15 cellular contexts compared by ENCODE assay signal in the genomic region with DNA sequence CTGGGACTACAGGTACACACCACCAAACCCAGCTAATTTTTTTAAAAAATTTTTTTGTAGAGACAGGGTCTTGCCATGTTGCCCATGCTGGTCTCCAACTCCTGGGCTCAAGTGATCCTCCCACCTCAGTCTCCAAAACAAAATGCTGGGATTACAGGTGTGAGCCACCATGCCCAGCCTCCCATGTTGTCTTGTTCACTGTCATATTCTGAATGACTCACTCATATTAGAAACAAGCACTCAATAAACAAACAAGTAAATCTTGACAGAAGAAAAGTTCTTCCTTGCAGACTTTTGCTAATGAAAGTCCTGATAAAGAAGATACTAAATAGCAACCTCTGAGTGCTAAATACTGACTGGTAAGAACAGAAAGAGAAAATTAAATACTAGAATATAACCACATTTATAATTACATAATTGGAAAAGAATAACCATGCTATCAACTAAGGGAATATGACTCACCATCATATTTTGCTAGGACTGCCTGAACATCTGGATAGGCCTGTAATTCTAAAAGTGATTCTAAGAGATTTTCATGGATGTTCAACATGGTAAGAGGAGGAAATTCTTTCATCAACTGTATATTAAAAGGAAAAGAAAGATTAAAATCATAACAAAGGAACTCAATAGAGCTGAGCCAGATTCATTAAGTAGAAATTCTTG.
"Had no signal": no experiment of that assay in that cellular context is flagged by ENCODE, and none has a peak within 500 bp of the region (broad histone marks: within the 10 kb centered on the region; RNA-seq: fewer than 3 reads in every experiment).

No MANE protein-coding gene starts in this region.

- H3K27ac Mint-ChIP-seq: activated naive CD8-positive, alpha-beta T cell treated with anti-CD3 and anti-CD28 coated beads, Interleukin-2, amount 10 ng/mL, durations not matched to agents 7 days and 5 days; activated T-cell treated with anti-CD3 and anti-CD28 coated beads, Interleukin-2, amount 50 U/mL, for 72 hours; naive thymus-derived CD4-positive, alpha-beta T cell; progenitor cell of endocrine pancreas; stimulated activated memory B cell treated with anti-CD40 and anti-IgM and Interleukin-4, amounts not matched to agents 10 μg/mL and 1 μg/mL and 100 μg/mL, for 72 hours had no signal

- H3K4me3 Mint-ChIP-seq: activated naive CD8-positive, alpha-beta T cell treated with anti-CD3 and anti-CD28 coated beads, Interleukin-2, amount 10 ng/mL, durations not matched to agents 7 days and 5 days; activated T-cell treated with anti-CD3 and anti-CD28 coated beads, Interleukin-2, amount 50 U/mL, for 72 hours; naive thymus-derived CD4-positive, alpha-beta T cell; stimulated activated memory B cell treated with anti-CD40 and anti-IgM and Interleukin-4, amounts not matched to agents 10 μg/mL and 1 μg/mL and 100 μg/mL, for 72 hours had no signal

- H3K27ac ChIP-seq: upper lobe of right lung had no signal

- ATAC-seq: activated T-cell treated with anti-CD3 and anti-CD28 coated beads, Interleukin-2, amount 50 U/mL, for 72 hours; left cardiac atrium; naive thymus-derived CD4-positive, alpha-beta T cell; right cardiac atrium; stimulated activated memory B cell treated with anti-CD40 and anti-IgM and Interleukin-4, amounts not matched to agents 10 μg/mL and 1 μg/mL and 100 μg/mL, for 72 hours; upper lobe of right lung had no signal

- H3K4me1 ChIP-seq: upper lobe of right lung had no signal

- H3K9me3 ChIP-seq: upper lobe of right lung had no signal

- DNase-seq: activated CD4-positive, alpha-beta T cell treated with anti-CD3 and anti-CD28 coated beads for 1 hour; activated CD4-positive, alpha-beta T cell treated with anti-CD3 and anti-CD28 coated beads, Interleukin-2, amount 50 U/mL, for 48 hours; activated naive CD8-positive, alpha-beta T cell treated with anti-CD3 and anti-CD28 coated beads, Interleukin-2, amount 10 ng/mL, durations not matched to agents 7 days and 5 days; activated T-cell treated with anti-CD3 and anti-CD28 coated beads, Interleukin-2, amount 50 U/mL, for 72 hours; aorta; glutamatergic neuron; left cardiac atrium; naive thymus-derived CD4-positive, alpha-beta T cell; nucleus accumbens; right cardiac atrium; upper lobe of right lung had no signal

- H3K9me3 Mint-ChIP-seq: activated naive CD8-positive, alpha-beta T cell treated with anti-CD3 and anti-CD28 coated beads, Interleukin-2, amount 10 ng/mL, durations not matched to agents 7 days and 5 days; activated T-cell treated with anti-CD3 and anti-CD28 coated beads, Interleukin-2, amount 50 U/mL, for 72 hours; naive thymus-derived CD4-positive, alpha-beta T cell; stimulated activated memory B cell treated with anti-CD40 and anti-IgM and Interleukin-4, amounts not matched to agents 10 μg/mL and 1 μg/mL and 100 μg/mL, for 72 hours had no signal

- H3K4me1 Mint-ChIP-seq: activated naive CD8-positive, alpha-beta T cell treated with anti-CD3 and anti-CD28 coated beads, Interleukin-2, amount 10 ng/mL, durations not matched to agents 7 days and 5 days; naive thymus-derived CD4-positive, alpha-beta T cell; stimulated activated memory B cell treated with anti-CD40 and anti-IgM and Interleukin-4, amounts not matched to agents 10 μg/mL and 1 μg/mL and 100 μg/mL, for 72 hours had no signal

- H3K4me3 ChIP-seq: lung, smooth muscle cell, upper lobe of right lung had no signal

- H3K27me3 Mint-ChIP-seq: activated naive CD8-positive, alpha-beta T cell treated with anti-CD3 and anti-CD28 coated beads, Interleukin-2, amount 10 ng/mL, durations not matched to agents 7 days and 5 days; naive thymus-derived CD4-positive, alpha-beta T cell; progenitor cell of endocrine pancreas; stimulated activated memory B cell treated with anti-CD40 and anti-IgM and Interleukin-4, amounts not matched to agents 10 μg/mL and 1 μg/mL and 100 μg/mL, for 72 hours had no signal

- H3K27me3 ChIP-seq: upper lobe of right lung had no signal
